ENCODE assay signal across 1 cellular context in genomic region chr1:228372183-228373003, GRCh38.
TF ChIP-seq lines count a peak whose summit lies in the region.

No MANE protein-coding gene starts in this region.

TF ChIP-seq in K562, 482 proteins besides CTCF, POLR2A, EP300 and RAD21 (continued from another document and continues in another):
- TF ChIP-seq DACH1 (IDR thresholded peaks at IDR 0.05; ENCODE audit: partially characterized antibody) = peak; percentile 12
- no peak for TF ChIP-seq NFATC3 (IDR thresholded peaks at IDR 0.05)
- TF ChIP-seq NR3C1 (CRISPR knock-in tag; IDR thresholded peaks at IDR 0.05) = no peak
- TF ChIP-seq ARHGAP35 (IDR thresholded peaks at IDR 0.05; ENCODE audit: partially characterized antibody) = no peak
- no peak for TF ChIP-seq HCFC1 (IDR thresholded peaks at IDR 0.05; ENCODE audit: low read depth, low read length)
- no peak for TF ChIP-seq AFF1 (IDR thresholded peaks at IDR 0.05; ENCODE audit: low read depth in 1 of 2, partially characterized antibody in 2 of 2)
- no peak for TF ChIP-seq ZBTB5 (IDR thresholded peaks at IDR 0.05)
- TF ChIP-seq FOXM1 (IDR thresholded peaks at IDR 0.05; ENCODE audit: low read depth) = no peak
- TF ChIP-seq FOXM1 (CRISPR knock-in tag; IDR thresholded peaks at IDR 0.05; ENCODE audit: low read depth) = no peak
- TF ChIP-seq NRF1 (conservative IDR thresholded peaks at IDR 0.05 in 1 of 2, IDR thresholded peaks at IDR 0.05 in 1 of 2) = peak; percentile 52 to 64; a peak in 3 of 4 replicates
- no peak for TF ChIP-seq ZNF707 (CRISPR knock-in tag; conservative IDR thresholded peaks at IDR 0.05)
- peak; percentile 74; the same call in 1 of the 2 replicates for TF ChIP-seq ZNF263 (CRISPR knock-in tag; IDR thresholded peaks at IDR 0.05; ENCODE audit: borderline replicate concordance)
- TF ChIP-seq DEAF1 (CRISPR knock-in tag; IDR thresholded peaks at IDR 0.05) = no peak
- TF ChIP-seq ZNF184 (CRISPR knock-in tag; IDR thresholded peaks at IDR 0.05) = no peak
- no peak for TF ChIP-seq KLF16 (IDR thresholded peaks at IDR 0.05)
- TF ChIP-seq BACH1 (tag; IDR thresholded peaks at IDR 0.05) = no peak
- no peak for TF ChIP-seq ZKSCAN3 (CRISPR knock-in tag; IDR thresholded peaks at IDR 0.05)
- TF ChIP-seq PHB2 (IDR thresholded peaks at IDR 0.05; ENCODE audit: low read depth) = no peak
- TF ChIP-seq ZZZ3 (IDR thresholded peaks at IDR 0.05) = no peak
- no peak for TF ChIP-seq ATF2 (CRISPR knock-in tag; IDR thresholded peaks at IDR 0.05)
- peak; percentile 33; the same call in 1 of the 2 replicates for TF ChIP-seq CBFA2T3 (IDR thresholded peaks at IDR 0.05)
- TF ChIP-seq RFX7 (CRISPR knock-in tag; IDR thresholded peaks at IDR 0.05) = no peak
- no peak for TF ChIP-seq GABPB2 (CRISPR knock-in tag; conservative IDR thresholded peaks at IDR 0.05)
- no peak for TF ChIP-seq E2F6 (IDR thresholded peaks at IDR 0.05; ENCODE audit: borderline replicate concordance in 1 of 2, extremely low read depth in 1 of 2, insufficient read depth in 1 of 2, insufficient read length in 1 of 2, low read depth in 1 of 2, low read length in 1 of 2, poor library complexity in 1 of 2, severe bottlenecking in 1 of 2)
- no peak for TF ChIP-seq SRSF3 (IDR thresholded peaks at IDR 0.05; ENCODE audit: insufficient read depth, low read length)
- no peak for TF ChIP-seq ZNF76 (CRISPR knock-in tag; IDR thresholded peaks at IDR 0.05; ENCODE audit: borderline replicate concordance)
- no peak for TF ChIP-seq PKNOX1 (IDR thresholded peaks at IDR 0.05)
- TF ChIP-seq HDAC2 (IDR thresholded peaks at IDR 0.05) = no peak
- no peak for TF ChIP-seq TSHZ1 (CRISPR knock-in tag; IDR thresholded peaks at IDR 0.05)
- 0 out of 2 replicates have a peak, but pooled peaks have one; percentile 19 for TF ChIP-seq MXI1 (IDR thresholded peaks at IDR 0.05; ENCODE audit: low read depth, low read length)
- TF ChIP-seq YBX1 (IDR thresholded peaks at IDR 0.05) = no peak
- no peak for TF ChIP-seq ZBTB8A (IDR thresholded peaks at IDR 0.05; ENCODE audit: partially characterized antibody)
- no peak for TF ChIP-seq CBX1 (IDR thresholded peaks at IDR 0.05; ENCODE audit: low read depth)
- peak; percentile 29; the same call in 1 of the 2 replicates for TF ChIP-seq SMARCA4 (IDR thresholded peaks at IDR 0.05)
- TF ChIP-seq ZNF583 (CRISPR knock-in tag; IDR thresholded peaks at IDR 0.05) = no peak
- no peak for TF ChIP-seq TOE1 (IDR thresholded peaks at IDR 0.05; ENCODE audit: borderline replicate concordance)
- TF ChIP-seq TOE1 (CRISPR knock-in tag; IDR thresholded peaks at IDR 0.05; ENCODE audit: borderline replicate concordance, low read depth) = no peak
- TF ChIP-seq NCOA1 (IDR thresholded peaks at IDR 0.05; ENCODE audit: low read depth) = no peak
- no peak for TF ChIP-seq CTCFL (IDR thresholded peaks at IDR 0.05; ENCODE audit: borderline replicate concordance, insufficient read depth, low read depth, low read length, poor library complexity, severe bottlenecking)
- TF ChIP-seq ZNF696 (CRISPR knock-in tag; conservative IDR thresholded peaks at IDR 0.05) = no peak
- no peak for TF ChIP-seq ZNF644 (tag; IDR thresholded peaks at IDR 0.05; ENCODE audit: low read depth)
- no peak for TF ChIP-seq TBL1XR1 (IDR thresholded peaks at IDR 0.05; ENCODE audit: low read length in 2 of 2)
- TF ChIP-seq ZNF41 (CRISPR knock-in tag; conservative IDR thresholded peaks at IDR 0.05) = no peak
- TF ChIP-seq IFI16 (CRISPR knock-in tag; IDR thresholded peaks at IDR 0.05) = no peak
- no peak for TF ChIP-seq ZNF23 (CRISPR knock-in tag; IDR thresholded peaks at IDR 0.05)
- no peak for TF ChIP-seq KDM2B (CRISPR knock-in tag; IDR thresholded peaks at IDR 0.05)
- TF ChIP-seq BRF2 (IDR thresholded peaks at IDR 0.05; ENCODE audit: borderline replicate concordance, insufficient read depth, insufficient read length) = no peak
- TF ChIP-seq MITF (IDR thresholded peaks at IDR 0.05) = 0 out of 2 replicates have a peak, but pooled peaks have one; percentile 14
- TF ChIP-seq HIVEP1 (CRISPR knock-in tag; IDR thresholded peaks at IDR 0.05) = no peak
- no peak for TF ChIP-seq DIDO1 (tag; IDR thresholded peaks at IDR 0.05; ENCODE audit: low read depth)
